32 cellular contexts compared by ENCODE assay signal in genomic region chr22:50720861-50721844, GRCh38. TPM values are rescaled to one million over a fixed set of nuclear protein-coding genes. Genes with fewer than 3 reads are reported as not detected.
DNase-seq lines count a peak whose midpoint lies in the region; ATAC-seq and TF ChIP-seq lines count a peak whose summit lies in the region.
"Had no signal": no experiment of that assay in that cellular context is flagged by ENCODE, and none has a peak within 500 bp of the region (broad histone marks: within the 10 kb centered on the region; RNA-seq: fewer than 3 reads in every experiment).

No MANE protein-coding gene starts in this region.

- peak in 2 of 4 donors; percentile 40 to 56 for ATAC-seq in psoas muscle
- no peak for ATAC-seq in HG03442 (IDR thresholded peaks at IDR 0.05; ENCODE audit: unreplicated experiment)
- ATAC-seq: activated CD4-positive, alpha-beta T cell treated with anti-CD3 and anti-CD28 coated beads for 36 hours; activated CD8-positive, alpha-beta T cell treated with anti-CD3 and anti-CD28 coated beads for 36 hours; left colon; Panc1 had no signal

- no peak overlapping the region for H2BK5ac ChIP-seq in H9 (ENCODE audit: insufficient read length, low read length)

- no peak overlapping the region for H2BK20ac ChIP-seq in H9 (ENCODE audit: low read depth, low read length, poor library complexity, severe bottlenecking)

- no peak overlapping the region for H3K23ac ChIP-seq in H9 (ENCODE audit: insufficient read length, low read depth, low read length)

- no peak overlapping the region for H2AK5ac ChIP-seq in H9 (ENCODE audit: insufficient read length, low read length)

- WGBS in H9 (ENCODE audit: extremely low coverage, insufficient read length, low lambda C conversion rate) = no CpG with 5 or more reads among the region's 71 CpGs
- 33 to 43% (median 33%) methylated on average over 42 to 71 of the region's 71 CpGs for WGBS in psoas muscle, 3 donors

- H3K9ac ChIP-seq in H9 (ENCODE audit: extremely low read depth, insufficient read length, low read length) = no peak overlapping the region
- H3K9ac ChIP-seq: KMS-11 had no signal

- no peak overlapping the region for H3T11ph ChIP-seq in H9 (ENCODE audit: low read length)

- no peaks in the 10 kb centered on the region for H3K79me2 ChIP-seq in H9 (ENCODE audit: insufficient read depth, low read length)

- H4K8ac ChIP-seq in H9 (replicated peaks; ENCODE audit: insufficient read length, low read depth, low read length) = no peak overlapping the region

- H2BK15ac ChIP-seq in H9 (ENCODE audit: low read depth, low read length) = no peak overlapping the region

- no peak overlapping the region for H2AFZ ChIP-seq in H9 (ENCODE audit: low read length)

- no peak overlapping the region for H3K27ac Mint-ChIP-seq in H9
- H3K27ac Mint-ChIP-seq: activated CD4-positive, alpha-beta T cell treated with anti-CD3 and anti-CD28 coated beads for 36 hours; activated CD8-positive, alpha-beta T cell treated with anti-CD3 and anti-CD28 coated beads for 36 hours; activated T-helper 1 cell treated with anti-CD3 and anti-CD28 coated beads, Interleukin-12 subunit alpha, Interleukin-12 subunit beta, Interleukin-2, Interleukin-4 antibody, amounts not matched to agents 30 ng/mL and 10 ng/mL and 1 ng/mL, durations not matched to agents 14 hours and 24 hours and 36 hours; immature natural killer cell had no signal

- H4K91ac ChIP-seq in H9 (ENCODE audit: insufficient read length, low read depth, low read length) = no peak overlapping the region

- H3K27me3 ChIP-seq in H9 (ENCODE audit: insufficient read depth, low read length) (peaks cover 40% of the 10 kb centered on the region; the same call in 1 of the 2 replicates), psoas muscle (ENCODE audit: insufficient read depth in 3 of 3, low read length in 2 of 3) (peaks cover 0 to 24% (median 0%) of the 10 kb centered on the region in 3 donors)

- H3K27ac ChIP-seq in H9 (ENCODE audit: insufficient read length, low read depth, low read length) = no peak overlapping the region
- H3K27ac ChIP-seq in angular gyrus (ENCODE audit: low read depth, low read length) = peak overlapping the region; percentile 27
- no peak overlapping the region for H3K27ac ChIP-seq in psoas muscle
- H3K27ac ChIP-seq: KMS-11, sigmoid colon had no signal

- no peak overlapping the region for H3K4ac ChIP-seq in H9 (ENCODE audit: low read depth, low read length)

- no peak overlapping the region for H2BK12ac ChIP-seq in H9 (ENCODE audit: insufficient read length, low read depth, low read length)

- H3K23me2 ChIP-seq in H9 (ENCODE audit: insufficient read length, low read depth, low read length, poor library complexity, severe bottlenecking) = peaks cover 9% of the 10 kb centered on the region

- peak overlapping the region; percentile 30 to 48; a peak in 3 of 5 replicates for H3K4me3 Mint-ChIP-seq in H9
- H3K4me3 Mint-ChIP-seq: activated CD4-positive, alpha-beta T cell treated with anti-CD3 and anti-CD28 coated beads for 36 hours; activated CD8-positive, alpha-beta T cell treated with anti-CD3 and anti-CD28 coated beads for 36 hours; activated T-helper 1 cell treated with anti-CD3 and anti-CD28 coated beads, Interleukin-12 subunit alpha, Interleukin-12 subunit beta, Interleukin-2, Interleukin-4 antibody, amounts not matched to agents 30 ng/mL and 10 ng/mL and 1 ng/mL, durations not matched to agents 14 hours and 24 hours and 36 hours; immature natural killer cell had no signal

- DNase-seq in H9 (no peak), iPS-NIHi11 (ENCODE audit: low spot score) (peak; percentile 72), psoas muscle (no peak), NCI-H1105 treated with DMSO at 0.1 percent for 48 hours (lab: John Stamatoyannopoulos, UW) (no peak)
- no peak for DNase-seq in effector CD8-positive, alpha-beta T cell (lab: John Stamatoyannopoulos, UW)
- DNase-seq: activated CD4-positive, alpha-beta T cell treated with anti-CD3 and anti-CD28 coated beads for 36 hours; activated CD8-positive, alpha-beta memory T cell treated with anti-CD3 and anti-CD28 coated beads, Interleukin-2, amount 50 U/mL, for 48 hours; activated CD8-positive, alpha-beta T cell treated with anti-CD3 and anti-CD28 coated beads for 36 hours; activated naive CD4-positive, alpha-beta T cell treated with Interleukin-2 at 50 U/mL for 16 hours; Caco-2; dermis blood vessel endothelial cell; gastrocnemius medialis; GF-D8; immature natural killer cell; left colon; mesenchymal stem cell; NCI-H1436; NCI-H2081; NCI-H2227 treated with DMSO at 0.1 percent for 48 hours; NCI-H748 treated with DMSO at 0.1 percent for 48 hours; SIG-M5; sigmoid colon; stimulated activated CD4-positive, alpha-beta T cell treated with anti-CD3 and anti-CD28 coated beads, Interleukin-4, amount 100 ng/mL, for 4 hours; SW 1271; trophoblast cell had no signal

- H3K4me2 ChIP-seq in H9 (ENCODE audit: insufficient read depth, insufficient read length, low read length) = no peak overlapping the region
- H3K4me2 ChIP-seq: KMS-11 had no signal

- H3K4me1 Mint-ChIP-seq in H9 = peaks cover 8 to 14% of the 10 kb centered on the region in 2 experiments
- H3K4me1 Mint-ChIP-seq: activated CD4-positive, alpha-beta T cell treated with anti-CD3 and anti-CD28 coated beads for 36 hours had no signal

- H3K14ac ChIP-seq in H9 (ENCODE audit: insufficient read depth, low read length) = peak overlapping the region; percentile 31; the same call in 1 of the 2 replicates

- no peak overlapping the region for H3K18ac ChIP-seq in H9 (ENCODE audit: insufficient read length, low read depth, low read length)

- no peak overlapping the region for H2BK120ac ChIP-seq in H9 (ENCODE audit: low read depth, low read length, poor library complexity, severe bottlenecking)

- 0 out of 3 replicates have a peak, but pooled peaks have one; percentile 15 for TF ChIP-seq CTCF in H9 (conservative IDR thresholded peaks at IDR 0.05)
- TF ChIP-seq CTCF in psoas muscle (IDR thresholded peaks at IDR 0.05) = no peak

- peaks cover 0 to 3% of the 10 kb centered on the region in 2 donors for H3K36me3 ChIP-seq in psoas muscle (ENCODE audit: insufficient read depth in 1 of 2, low read depth in 1 of 2)
- H3K36me3 ChIP-seq: gastrocnemius medialis, sigmoid colon had no signal

- H3K27me3 Mint-ChIP-seq in H9 (ENCODE audit: low read depth) = peaks cover 77% of the 10 kb centered on the region
- H3K27me3 Mint-ChIP-seq: activated CD4-positive, alpha-beta T cell treated with anti-CD3 and anti-CD28 coated beads for 36 hours; activated CD8-positive, alpha-beta T cell treated with anti-CD3 and anti-CD28 coated beads for 36 hours had no signal

- no peak overlapping the region for H3K56ac ChIP-seq in H9 (ENCODE audit: insufficient read length, low read depth, low read length)

- no peaks in the 10 kb centered on the region for H3K79me1 ChIP-seq in H9 (ENCODE audit: insufficient read depth, low read depth, low read length, poor library complexity, severe bottlenecking)

- H3K9me3 ChIP-seq in H9 (ENCODE audit: control insufficient read depth, low read depth, low read length) (no peaks in the 10 kb centered on the region), psoas muscle (no peaks in the 10 kb centered on the region)
- H3K9me3 ChIP-seq: Caco-2, gastrocnemius medialis, sigmoid colon had no signal

- no peaks in the 10 kb centered on the region for H4K20me1 ChIP-seq in H9 (ENCODE audit: control insufficient read depth, insufficient read depth, insufficient read length)

- intact Hi-C loops in psoas muscle (cut with DNase I) = no loop called here

- H3K4me3 ChIP-seq in psoas muscle = peak overlapping the region; percentile 34
- H3K4me3 ChIP-seq: sigmoid colon had no signal

- H4K5ac ChIP-seq in H9 (ENCODE audit: insufficient read length, low read depth, low read length) = no peak overlapping the region

- peaks cover 0 to 4% of the 10 kb centered on the region in 2 experiments; a peak in 2 of 5 replicates for H3K9me3 Mint-ChIP-seq in H9
- H3K9me3 Mint-ChIP-seq: activated CD8-positive, alpha-beta T cell treated with anti-CD3 and anti-CD28 coated beads for 36 hours; activated T-helper 1 cell treated with anti-CD3 and anti-CD28 coated beads, Interleukin-12 subunit alpha, Interleukin-12 subunit beta, Interleukin-2, Interleukin-4 antibody, amounts not matched to agents 30 ng/mL and 10 ng/mL and 1 ng/mL, durations not matched to agents 14 hours and 24 hours and 36 hours had no signal

- H3K4me1 ChIP-seq in H9 (ENCODE audit: insufficient read depth, low read length) = no peaks in the 10 kb centered on the region
- no peaks in the 10 kb centered on the region for H3K4me1 ChIP-seq in psoas muscle
- H3K4me1 ChIP-seq: Caco-2 had no signal

- peaks cover 4 to 17% (median 13%) of the 10 kb centered on the region in 3 experiments; a peak in 6 of 7 replicates for H3K36me3 Mint-ChIP-seq in H9 (ENCODE audit: insufficient read depth in 1 of 3, low read depth in 3 of 3)
- H3K36me3 Mint-ChIP-seq: immature natural killer cell had no signal

RNA-seq across cellular contexts. Expression of gene ACR, which starts 16.9 kb away (rescaled TPM):
- 0.35 TPM in 1 of 2 replicates, not detected in the other for total RNA-seq in H9 (2021)
- total RNA-seq in psoas muscle = under 1 TPM in 3 of 4 donors, not detected in 1; 0.26 to 0.82 (median 0.64) TPM
- polyA plus RNA-seq in psoas muscle = under 1 TPM in 2 of 3 donors, not detected in 1; 0.10 to 0.19 TPM
- total RNA-seq: activated CD4-positive, alpha-beta T cell treated with anti-CD3 and anti-CD28 coated beads for 36 hours; activated CD8-positive, alpha-beta T cell treated with anti-CD3 and anti-CD28 coated beads for 36 hours; activated T-helper 1 cell treated with anti-CD3 and anti-CD28 coated beads, Interleukin-12 subunit alpha, Interleukin-12 subunit beta, Interleukin-2, Interleukin-4 antibody, amounts not matched to agents 30 ng/mL and 10 ng/mL and 1 ng/mL, durations not matched to agents 14 hours and 24 hours and 36 hours; Caco-2; fibroblast of lung; gastrocnemius medialis; HT1080 had no signal
- polyA plus RNA-seq: fibroblast of lung, immature natural killer cell had no signal

RNA-seq across cellular contexts. Expression of gene SHANK3, which starts 48.5 kb away (rescaled TPM):
- 8.4 and 8.7 TPM in 2 replicates for total RNA-seq in H9 (2021)
- 10 to 100 TPM in 3 of 4 donors, 1 to 10 TPM in 1; 7.5 to 16.3 (median 13.5) TPM for total RNA-seq in psoas muscle
- polyA plus RNA-seq in psoas muscle = 1 to 10 TPM; 4.2 to 9.3 (median 4.8) TPM
- polyA plus RNA-seq: immature natural killer cell had no signal
